In genomic region chrX:10350991-10351390, GRCh38 we compare ENCODE assay signal across 22 cellular contexts.
DNase-seq lines count a peak whose midpoint lies in the region; ATAC-seq, FAIRE-seq and TF ChIP-seq lines count a peak whose summit lies in the region.
"Had no signal": no experiment of that assay in that cellular context is flagged by ENCODE, and none has a peak within 500 bp of the region (broad histone marks: within the 10 kb centered on the region; RNA-seq: fewer than 3 reads in every experiment).

No MANE protein-coding gene starts in this region.

- no peak overlapping the region for H3K14ac ChIP-seq in IMR-90 (replicated peaks; ENCODE audit: low read depth, low read length)

- no peak overlapping the region for H3K23ac ChIP-seq in IMR-90 (ENCODE audit: low read depth, low read length)

- H3K9ac ChIP-seq in IMR-90 (ENCODE audit: low read depth, low read length) (no peak overlapping the region), endothelial cell of umbilical vein (replicated peaks; ENCODE audit: extremely low read depth, insufficient read depth, low read length) (no peak overlapping the region)

- H3K4me3 ChIP-seq in IMR-90 (ENCODE audit: insufficient read depth, low read depth, low read length) (no peak overlapping the region), endothelial cell of umbilical vein (replicated peaks in 1 of 3; ENCODE audit: insufficient read depth in 1 of 3, low read depth in 1 of 3, low read length in 3 of 3) (no peak overlapping the region), osteoblast (ENCODE audit: insufficient read depth, low read length) (no peak overlapping the region)
- H3K4me3 ChIP-seq: colonic mucosa, ovary, Peyer's patch, smooth muscle cell, vagina had no signal

- H3K4me1 ChIP-seq in IMR-90 (ENCODE audit: control insufficient read depth, insufficient read depth, low read length) (no peaks in the 10 kb centered on the region), endothelial cell of umbilical vein (ENCODE audit: control insufficient read depth, extremely low read depth, insufficient read depth, low read length) (no peaks in the 10 kb centered on the region), osteoblast (ENCODE audit: insufficient read depth, low read length) (peaks cover 4% of the 10 kb centered on the region)
- H3K4me1 ChIP-seq: colonic mucosa, Peyer's patch, vagina had no signal

- H3K4me2 ChIP-seq in IMR-90 (ENCODE audit: low read depth, low read length) (no peak overlapping the region), endothelial cell of umbilical vein (ENCODE audit: insufficient read depth, low read length) (no peak overlapping the region), osteoblast (ENCODE audit: insufficient read depth, low read length) (no peak overlapping the region)
- H3K4me2 ChIP-seq: smooth muscle cell had no signal

- peak; percentile 59 for FAIRE-seq in endothelial cell of umbilical vein (lab: Jason Lieb, UNC)

- H3K36me3 ChIP-seq in IMR-90 (ENCODE audit: control insufficient read depth, insufficient read depth, low read length) (no peaks in the 10 kb centered on the region), endothelial cell of umbilical vein (ENCODE audit: control insufficient read depth in 2 of 2, extremely low read depth in 1 of 2, insufficient read depth in 2 of 2, low read length in 2 of 2) (no peaks in the 10 kb centered on the region), osteoblast (ENCODE audit: insufficient read depth, low read length) (no peaks in the 10 kb centered on the region)
- H3K36me3 ChIP-seq: colonic mucosa, ovary, Peyer's patch, vagina had no signal

- H2AK9ac ChIP-seq in IMR-90 (replicated peaks; ENCODE audit: low read depth, low read length, poor library complexity) = no peak overlapping the region

- no peak overlapping the region for H2BK20ac ChIP-seq in IMR-90 (ENCODE audit: low read depth, low read length)

- no peak overlapping the region for H2BK5ac ChIP-seq in IMR-90 (ENCODE audit: low read depth, low read length, poor library complexity, severe bottlenecking)

- CTCF ChIA-PET in IMR-90 (lab: Yijun Ruan, JAX) = no interaction called here
- CTCF ChIA-PET in endothelial cell of umbilical vein (lab: Charles Lee) = no interaction called here

- no CpG with 5 or more reads among the region's 3 CpGs for WGBS in IMR-90 (ENCODE audit: extremely low coverage in 2 of 2, insufficient read length in 1 of 2), 2 experiments

- no peak overlapping the region for H4K5ac ChIP-seq in IMR-90 (ENCODE audit: low read depth, low read length)

- DNase-seq in COLO829 (ENCODE audit: low spot score) = peak; percentile 8
- DNase-seq in IMR-90 = peak; percentile 41
- DNase-seq in endothelial cell of umbilical vein (ENCODE audit: low read depth, low spot score) = no peak
- DNase-seq in osteoblast (ENCODE audit: insufficient read length, low spot score, missing footprints) = peak; percentile 68
- no peak for DNase-seq in NCI-H2029 treated with DMSO at 0.1 percent for 48 hours (lab: John Stamatoyannopoulos, UW)
- DNase-seq in stimulated activated CD4-positive, alpha-beta T cell treated with anti-CD3 and anti-CD28 coated beads, Interleukin-4, amount 100 ng/mL, for 24 hours = no peak
- no peak for DNase-seq in DMS153 treated with DMSO at 0.1 percent for 48 hours (lab: John Stamatoyannopoulos, UW; ENCODE audit: unreplicated experiment)
- DNase-seq: activated CD8-positive, alpha-beta memory T cell treated with anti-CD3 and anti-CD28 coated beads for 24 hours; amniotic stem cell; colonic mucosa; DND-41; GOT3; left cardiac atrium; NCI-H2029; NCI-H526 treated with DMSO at 0.1 percent for 48 hours; ovary; Peyer's patch; stimulated activated naive CD8-positive, alpha-beta T cell treated with anti-CD3 and anti-CD28 coated beads, Interleukin-15, Interleukin-2, amounts not matched to agents 100 U/mL and 50 U/mL, for 24 hours had no signal

- intact Hi-C loops in IMR-90 (cut with micrococcal nuclease) (loop anchor here (5.0 kb wide), 1 partner anchor 76 kb away; no protein-coding TSS in a partner anchor), endothelial cell of umbilical vein (cut with micrococcal nuclease) (no loop called here)

- ATAC-seq in IMR-90 (ENCODE audit: low read depth) (0 out of 2 replicates have a peak, but pooled peaks have one; percentile 27), GM21576 (IDR thresholded peaks at IDR 0.05; ENCODE audit: unreplicated experiment) (no peak)
- ATAC-seq: left cardiac atrium; stimulated activated naive CD8-positive, alpha-beta T cell treated with anti-CD3 and anti-CD28 coated beads, Interleukin-15, Interleukin-2, amounts not matched to agents 100 U/mL and 50 U/mL, for 24 hours had no signal

- H3K9me3 ChIP-seq in IMR-90 (ENCODE audit: control insufficient read depth, insufficient read depth, low read length) (no peaks in the 10 kb centered on the region; the same call in 1 of the 2 replicates), endothelial cell of umbilical vein (replicated peaks; ENCODE audit: control insufficient read depth, insufficient read depth, low read length) (no peaks in the 10 kb centered on the region), osteoblast (ENCODE audit: low read depth, low read length) (peaks cover 2% of the 10 kb centered on the region)
- H3K9me3 ChIP-seq: colonic mucosa, ovary, Peyer's patch, vagina had no signal

- TF ChIP-seq CTCF in IMR-90 (conservative IDR thresholded peaks at IDR 0.05; ENCODE audit: low read depth, low read length) = no peak
- TF ChIP-seq CTCF in endothelial cell of umbilical vein (IDR thresholded peaks at IDR 0.05; ENCODE audit: extremely low read depth in 1 of 2, insufficient read depth in 1 of 2, low read depth in 1 of 2, low read length in 2 of 2) = no peak
- no peak for TF ChIP-seq CTCF in osteoblast (IDR thresholded peaks at IDR 0.05; ENCODE audit: extremely low read depth, low read depth, low read length)

- H3K9me1 ChIP-seq in IMR-90 (ENCODE audit: insufficient read depth, low read length) = no peaks in the 10 kb centered on the region
- H3K9me1 ChIP-seq in endothelial cell of umbilical vein (replicated peaks; ENCODE audit: control insufficient read depth, extremely low read depth, insufficient read depth, low read length) = no peaks in the 10 kb centered on the region

- no peaks in the 10 kb centered on the region for H3K27me3 ChIP-seq in IMR-90 (ENCODE audit: control insufficient read depth, insufficient read depth, low read length)
- no peaks in the 10 kb centered on the region for H3K27me3 ChIP-seq in endothelial cell of umbilical vein (ENCODE audit: control insufficient read depth in 2 of 2, insufficient read depth in 2 of 2, low read length in 2 of 2)
- H3K27me3 ChIP-seq in osteoblast (ENCODE audit: insufficient read depth, low read length) = no peaks in the 10 kb centered on the region
- H3K27me3 ChIP-seq: colonic mucosa, ovary, Peyer's patch, vagina had no signal

- H2AFZ ChIP-seq in IMR-90 (replicated peaks; ENCODE audit: low read length, poor library complexity) (no peak overlapping the region), endothelial cell of umbilical vein (ENCODE audit: low read depth, low read length) (no peak overlapping the region), osteoblast (ENCODE audit: low read length) (peak overlapping the region; percentile 56)

- H4K8ac ChIP-seq in IMR-90 (ENCODE audit: low read depth in 2 of 2, low read length in 2 of 2) = no peak overlapping the region

- no peak overlapping the region for H3K56ac ChIP-seq in IMR-90 (ENCODE audit: extremely low read depth, insufficient read depth, low read length)

- TF ChIP-seq RAD21 in IMR-90 (IDR thresholded peaks at IDR 0.05; ENCODE audit: low read length) = no peak

- BruUV-seq in IMR-90 (replicated peaks; lab: Mats Ljungman, UMichigan) = no TSS peak
- no TSS peak for BruUV-seq in endothelial cell of umbilical vein (replicated peaks; lab: Mats Ljungman, UMichigan)

- H3K79me2 ChIP-seq in endothelial cell of umbilical vein (ENCODE audit: control insufficient read depth, insufficient read depth, low read length) (no peaks in the 10 kb centered on the region), osteoblast (ENCODE audit: insufficient read depth, low read length) (no peaks in the 10 kb centered on the region)

- no peak overlapping the region for H3K4ac ChIP-seq in IMR-90 (ENCODE audit: low read depth, low read length)

- H2BK120ac ChIP-seq in IMR-90 (ENCODE audit: low read depth, low read length) = no peak overlapping the region

- H4K20me1 ChIP-seq in IMR-90 (ENCODE audit: insufficient read depth, low read length) (no peaks in the 10 kb centered on the region), endothelial cell of umbilical vein (replicated peaks; ENCODE audit: control insufficient read depth, extremely low read depth, insufficient read depth, low read length) (no peaks in the 10 kb centered on the region), osteoblast (ENCODE audit: insufficient read depth, low read length) (no peaks in the 10 kb centered on the region)

- no peak for TF ChIP-seq POLR2A in IMR-90 (IDR thresholded peaks at IDR 0.05; ENCODE audit: low read depth, low read length)
- TF ChIP-seq POLR2A in endothelial cell of umbilical vein (IDR thresholded peaks at IDR 0.05; ENCODE audit: low read depth, low read length) = no peak

- in situ Hi-C loops in IMR-90 (cut with MboI; ENCODE audit: low sequenced_read_pairs) = no loop called here

- no peak overlapping the region for H2AK5ac ChIP-seq in IMR-90 (ENCODE audit: low read depth, low read length)

- no peak overlapping the region for H4K91ac ChIP-seq in IMR-90 (ENCODE audit: insufficient read depth, low read depth, low read length)

- no peak overlapping the region for H2BK15ac ChIP-seq in IMR-90 (ENCODE audit: low read depth, low read length)

- no peaks in the 10 kb centered on the region for H3K79me1 ChIP-seq in IMR-90 (ENCODE audit: low read depth in 1 of 2, low read length in 2 of 2)

- dilution Hi-C loops in IMR-90 (cut with HindIII; ENCODE audit: low sequenced_read_pairs, unreplicated experiment) (no loop called here), endothelial cell of umbilical vein (cut with MboI; ENCODE audit: extremely low pct_ligation_motif_present, low sequenced_read_pairs) (no loop called here)

- POLR2A ChIA-PET in IMR-90 (lab: Charles Lee; ENCODE audit: unreplicated experiment) = no interaction called here
- POLR2A ChIA-PET in endothelial cell of umbilical vein (lab: Charles Lee) = no interaction called here

- H3K27ac ChIP-seq in IMR-90 (ENCODE audit: insufficient read depth, low read length) = no peak overlapping the region
- H3K27ac ChIP-seq in endothelial cell of umbilical vein (ENCODE audit: insufficient read depth, low read depth, low read length) = no peak overlapping the region
- no peak overlapping the region for H3K27ac ChIP-seq in osteoblast (ENCODE audit: low read depth, low read length)
- H3K27ac ChIP-seq: colonic mucosa, ovary, Peyer's patch, vagina, VCaP had no signal

- no peak overlapping the region for H3K18ac ChIP-seq in IMR-90 (ENCODE audit: low read depth, low read length)

TF ChIP-seq in endothelial cell of umbilical vein, 7 proteins besides CTCF, POLR2A, EP300 and RAD21 (continues in another document):
- TF ChIP-seq POLR2AphosphoS5 (IDR thresholded peaks at IDR 0.05; ENCODE audit: insufficient read depth, low read depth, low read length) = no peak
- TF ChIP-seq EZH2 (IDR thresholded peaks at IDR 0.05; ENCODE audit: borderline replicate concordance, low read depth, low read length, severe bottlenecking) = no peak
- TF ChIP-seq MYC (IDR thresholded peaks at IDR 0.05; ENCODE audit: low read depth, low read length) = no peak
- TF ChIP-seq FOS (IDR thresholded peaks at IDR 0.05; ENCODE audit: borderline replicate concordance, insufficient read depth, low read length) = no peak

Comparison
In these comparisons a context has a peak if more than half of its experiments do, and no peak if none do; other contexts are left out.
1. DNase-seq: peak in COLO829 (single experiment), IMR-90 (single experiment) and osteoblast (single experiment); none in endothelial cell of umbilical vein (single experiment), NCI-H2029 treated with DMSO at 0.1 percent for 48 hours (single experiment), stimulated activated CD4-positive, alpha-beta T cell treated with anti-CD3 and anti-CD28 coated beads, Interleukin-4, amount 100 ng/mL, for 24 hours (single experiment) and DMS153 treated with DMSO at 0.1 percent for 48 hours (single experiment).